ENCODE assay signal across 12 cellular contexts in the genomic region with DNA sequence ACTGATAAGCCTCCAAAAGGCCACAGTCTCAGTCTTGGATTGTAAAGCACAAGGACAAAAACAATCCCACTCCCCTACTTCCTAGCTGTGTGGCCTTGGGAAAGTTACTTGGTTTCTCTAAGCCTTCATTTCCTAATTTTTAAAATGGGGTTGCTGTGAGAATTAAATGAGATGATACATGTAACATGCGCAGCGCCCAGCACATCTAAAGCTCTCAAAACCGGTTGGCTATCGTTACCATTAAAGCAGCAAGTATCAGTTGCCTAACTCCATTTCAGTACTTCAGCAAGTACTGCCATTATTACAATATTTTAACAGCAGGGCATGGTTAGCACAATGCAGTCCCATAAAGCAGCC. TPM values are rescaled to one million over a fixed set of nuclear protein-coding genes. Genes with fewer than 3 reads are reported as not detected.
A peak's percentile ranks its signal among the peaks of the same experiment; 100 is the strongest.
DNase-seq lines count a peak whose midpoint lies in the region; ATAC-seq, FAIRE-seq and TF ChIP-seq lines count a peak whose summit lies in the region.
"Had no signal": no experiment of that assay in that cellular context is flagged by ENCODE, and none has a peak within 500 bp of the region (broad histone marks: within the 10 kb centered on the region; RNA-seq: fewer than 3 reads in every experiment).

No MANE protein-coding gene starts in this region.

- no peak for ATAC-seq in activated T-cell treated with anti-CD3 and anti-CD28 coated beads, Interleukin-2, amount 50 U/mL, for 72 hours (replicated peaks in 1 of 2)
- ATAC-seq in HG02981 (IDR thresholded peaks at IDR 0.05; ENCODE audit: unreplicated experiment) (no peak), HG03280 (IDR thresholded peaks at IDR 0.05; ENCODE audit: unreplicated experiment) (no peak)

- peaks cover 39% of the 10 kb centered on the region for H3K4me1 ChIP-seq in adipocyte (ENCODE audit: control insufficient read depth, insufficient read depth, low read length)
- peaks cover 0 to 11% of the 10 kb centered on the region in 2 donors for H3K4me1 ChIP-seq in kidney (ENCODE audit: control insufficient read depth in 1 of 2, insufficient read depth in 1 of 2, low read depth in 1 of 2, low read length in 2 of 2)
- H3K4me1 ChIP-seq in suprapubic skin, result peaks cover 27% of the 10 kb centered on the region

- H3K9ac ChIP-seq in adipocyte (ENCODE audit: low read length), result peak overlapping the region; percentile 97
- H3K9ac ChIP-seq in kidney (ENCODE audit: low read length in 2 of 2), result no peak overlapping the region

- peak overlapping the region; percentile 88 for H3K4me3 Mint-ChIP-seq in activated T-cell treated with anti-CD3 and anti-CD28 coated beads, Interleukin-2, amount 50 U/mL, for 72 hours

- no peak for TF ChIP-seq POLR2A in suprapubic skin (IDR thresholded peaks at IDR 0.05)

- no peak for DNase-seq in activated T-cell treated with anti-CD3 and anti-CD28 coated beads, Interleukin-2, amount 50 U/mL, for 72 hours
- DNase-seq in activated T-cell treated with anti-CD3 and anti-CD28 coated beads, Interleukin-2, amount 50 U/mL, for 1 hour, result no peak
- DNase-seq in adipocyte (ENCODE audit: low read depth), result no peak
- DNase-seq in kidney, result no peak
- no peak for DNase-seq in suprapubic skin (ENCODE audit: low spot score in 2 of 2)
- DNase-seq in H4 (ENCODE audit: low spot score), result no peak
- DNase-seq: activated CD4-positive, CD25-positive, alpha-beta regulatory T cell; small intestine had no signal

- H3K9me3 Mint-ChIP-seq in activated T-cell treated with anti-CD3 and anti-CD28 coated beads, Interleukin-2, amount 50 U/mL, for 72 hours, result no peaks in the 10 kb centered on the region

- no peaks in the 10 kb centered on the region for H3K36me3 Mint-ChIP-seq in activated T-cell treated with anti-CD3 and anti-CD28 coated beads, Interleukin-2, amount 50 U/mL, for 72 hours (ENCODE audit: insufficient read depth in 2 of 2)

- TF ChIP-seq CTCF in kidney (IDR thresholded peaks at IDR 0.05; ENCODE audit: borderline replicate concordance, extremely low read depth, insufficient read depth), result no peak
- TF ChIP-seq CTCF in suprapubic skin (IDR thresholded peaks at IDR 0.05), result no peak

- H3K36me3 ChIP-seq in adipocyte (ENCODE audit: control insufficient read depth, insufficient read depth, low read length, severe bottlenecking) (no peaks in the 10 kb centered on the region), kidney (ENCODE audit: control insufficient read depth in 1 of 2, insufficient read depth in 2 of 2, low read length in 2 of 2) (no peaks in the 10 kb centered on the region), suprapubic skin (no peaks in the 10 kb centered on the region)

- peak overlapping the region; percentile 87 for H3K4me3 ChIP-seq in adipocyte (ENCODE audit: low read length)
- peak overlapping the region; percentile 42 to 60 for H3K4me3 ChIP-seq in kidney (ENCODE audit: low read length in 2 of 2)
- peak overlapping the region; percentile 63 for H3K4me3 ChIP-seq in suprapubic skin

- H3K27ac ChIP-seq in kidney (ENCODE audit: low read depth in 2 of 2, low read length in 2 of 2), result no peak overlapping the region
- H3K27ac ChIP-seq in suprapubic skin, result no peak overlapping the region
- H3K27ac ChIP-seq: C4-2B had no signal

- no peak for TF ChIP-seq EP300 in suprapubic skin (IDR thresholded peaks at IDR 0.05)

- H3K27me3 ChIP-seq in adipocyte (replicated peaks; ENCODE audit: control insufficient read depth, insufficient read depth, low read length) (no peaks in the 10 kb centered on the region), suprapubic skin (peaks cover 59% of the 10 kb centered on the region)

- peaks cover 32% of the 10 kb centered on the region for H3K4me1 Mint-ChIP-seq in activated T-cell treated with anti-CD3 and anti-CD28 coated beads, Interleukin-2, amount 50 U/mL, for 72 hours (ENCODE audit: low read depth)

- no peak overlapping the region for H3K27ac Mint-ChIP-seq in activated T-cell treated with anti-CD3 and anti-CD28 coated beads, Interleukin-2, amount 50 U/mL, for 72 hours

- H3K27me3 Mint-ChIP-seq in activated T-cell treated with anti-CD3 and anti-CD28 coated beads, Interleukin-2, amount 50 U/mL, for 72 hours (ENCODE audit: low read depth), result peaks cover 66% of the 10 kb centered on the region

- intact Hi-C loops in kidney (cut with DNase I), result no loop called here

- H3K9me3 ChIP-seq in adipocyte (ENCODE audit: control insufficient read depth, low read length), result no peaks in the 10 kb centered on the region
- H3K9me3 ChIP-seq in kidney (ENCODE audit: control insufficient read depth in 1 of 2, low read length in 2 of 2), result no peaks in the 10 kb centered on the region
- H3K9me3 ChIP-seq in suprapubic skin, result no peaks in the 10 kb centered on the region

- no peak for FAIRE-seq in kidney (lab: Jason Lieb, UNC)
- FAIRE-seq: endometrium, small intestine had no signal

- WGBS in suprapubic skin, result 57% methylated on average over 4 of the region's 4 CpGs

RNA-seq across cellular contexts. Expression of gene NRCAM, which starts 1.9 kb away (rescaled TPM):
- 1 to 10 TPM; 2.5 to 4.1 TPM for total RNA-seq in activated T-cell treated with anti-CD3 and anti-CD28 coated beads, Interleukin-2, amount 50 U/mL, for 72 hours
- 20.6 TPM for total RNA-seq in kidney
- 16.8 TPM for polyA plus RNA-seq in kidney (ENCODE audit: insufficient read depth, low read depth, low replicate concordance)
- 1 to 10 TPM; 2.3 to 7.2 (median 2.8) TPM for total RNA-seq in suprapubic skin
- total RNA-seq in H4 (2014; rRNA removed; shearing (Covaris generic)), result 2.4 and 2.5 TPM in 2 replicates
